Comparison of ENCODE assay signal across 8 cellular contexts in genomic region chr15:73633111-73633990, GRCh38. TPM values are rescaled to one million over a fixed set of nuclear protein-coding genes. Genes with fewer than 3 reads are reported as not detected.
A peak's percentile ranks its signal among the peaks of the same experiment; 100 is the strongest.
DNase-seq lines count a peak whose midpoint lies in the region; ATAC-seq and TF ChIP-seq lines count a peak whose summit lies in the region.

NPTN (minus strand) TSS chr15:73633389; CDS start chr15:73633215, 174 bp downstream.

- H3K4me3 ChIP-seq in GM12875 (ENCODE audit: low read depth, low read length) = peak within 1 kb of the TSS; percentile 85
- peak within 1 kb of the TSS; percentile 83 to 100 (median 91) for H3K4me3 ChIP-seq in heart left ventricle
- H3K4me3 ChIP-seq in upper lobe of left lung = peak within 1 kb of the TSS; percentile 62 to 94 (median 90)

- peaks cover 3 to 57% (median 41%) of the 10 kb centered on the region in 12 donors for H3K4me1 ChIP-seq in heart left ventricle
- peaks cover 45 to 59% (median 49%) of the 10 kb centered on the region in 4 donors for H3K4me1 ChIP-seq in upper lobe of left lung

- peak in 1 of 4 donors; percentile 1 for TF ChIP-seq EP300 in upper lobe of left lung (IDR thresholded peaks at IDR 0.05)

- no peaks in the 10 kb centered on the region for H3K36me3 ChIP-seq in heart left ventricle
- no peaks in the 10 kb centered on the region for H3K36me3 ChIP-seq in upper lobe of left lung

- no peak for TF ChIP-seq CTCF in GM12875 (IDR thresholded peaks at IDR 0.05; ENCODE audit: borderline replicate concordance, insufficient read depth, low read depth, low read length)
- TF ChIP-seq CTCF in heart left ventricle (IDR thresholded peaks at IDR 0.05) = peak in 1 of 12 donors; percentile 17
- peak in 2 of 6 experiments; percentile 10 to 15 for TF ChIP-seq CTCF in upper lobe of left lung (IDR thresholded peaks at IDR 0.05)

- no peaks in the 10 kb centered on the region for H3K27me3 ChIP-seq in heart left ventricle
- no peaks in the 10 kb centered on the region for H3K27me3 ChIP-seq in upper lobe of left lung

- intact Hi-C loops in heart left ventricle (cut with DNase I) (loop anchor here in 9 of 10 donors (2.0 to 10.0 kb wide), 7 partner anchors 36 to 329 kb away; partner anchors contain the start of gene CD276 (in 1 of the 9)), posterior cingulate gyrus (cut with DNase I) (loop anchor here (5.0 kb wide), 2 partner anchors 36 to 851 kb away; partner anchors contain the start of gene ADPGK)

- 1 to 2% (median 2%) methylated on average over 48 to 62 of the region's 62 CpGs for WGBS in adipose tissue, 3 donors
- 2 to 12% (median 4%) methylated on average over 9 to 62 of the region's 62 CpGs for WGBS in heart left ventricle, 4 donors
- 5 to 6% methylated on average over 16 to 26 of the region's 62 CpGs for WGBS in upper lobe of left lung, 2 donors

- DNase-seq in NCI-H1436 (lab: John Stamatoyannopoulos, UW) = peak; percentile 97
- DNase-seq in T follicular helper cell (ENCODE audit: low read depth) = peak; percentile 98
- DNase-seq in heart left ventricle = peak; percentile 99 to 100 (median 99)
- peak; percentile 99 to 100 (median 99) for DNase-seq in posterior cingulate gyrus
- DNase-seq in upper lobe of left lung = peak; percentile 99 to 100

- ATAC-seq in HG02798 (IDR thresholded peaks at IDR 0.05; ENCODE audit: poor library complexity, unreplicated experiment) (peak; percentile 88), heart left ventricle (peak; percentile 93 to 96 (median 94)), upper lobe of left lung (ENCODE audit: low FRiP score in 2 of 2) (peak; percentile 96 to 98)

- H3K9me3 ChIP-seq in heart left ventricle (no peaks in the 10 kb centered on the region), upper lobe of left lung (no peaks in the 10 kb centered on the region)

- TF ChIP-seq POLR2A in heart left ventricle (IDR thresholded peaks at IDR 0.05) (peak in 1 of 2 donors; percentile 83), upper lobe of left lung (IDR thresholded peaks at IDR 0.05) (peak in 3 of 4 donors; percentile 43 to 85 (median 85))

- H3K27ac ChIP-seq in adipose tissue (ENCODE audit: low read depth, low read length) (peak within 1 kb of the TSS; percentile 59), heart left ventricle (peak within 1 kb of the TSS; percentile 83 to 100 (median 96)), upper lobe of left lung (peak within 1 kb of the TSS; percentile 94 to 100 (median 98))

RNA-seq across cellular contexts. Expression of gene NPTN, which starts in this region (rescaled TPM):
- polyA plus RNA-seq in adipose tissue (10 to 100 TPM; 34.3 to 62.4 (median 43.5) TPM), heart left ventricle (100 to 1,000 TPM in 1 of 2 donors, 10 to 100 TPM in 1; 89.3 to 194 TPM)
- total RNA-seq in heart left ventricle (100 to 1,000 TPM; 166 to 264 (median 205) TPM), upper lobe of left lung (100 to 1,000 TPM in 4 of 6 donors, 10 to 100 TPM in 2; 70.2 to 151 (median 108) TPM)

Comparison
In these comparisons a context has a peak if more than half of its experiments do, and no peak if none do; other contexts are left out.
1. Peak in every context shown above with its lines: DNase-seq, ATAC-seq, H3K4me3 ChIP-seq and H3K27ac ChIP-seq.